ENCODE assay signal across 8 cellular contexts in genomic region chr5:150778103-150778516, GRCh38. TPM values are rescaled to one million over a fixed set of nuclear protein-coding genes. Genes with fewer than 3 reads are reported as not detected.
DNase-seq lines count a peak whose midpoint lies in the region; ATAC-seq and TF ChIP-seq lines count a peak whose summit lies in the region.

No MANE protein-coding gene starts in this region.

- ATAC-seq in HG03045 (IDR thresholded peaks at IDR 0.05; ENCODE audit: unreplicated experiment) (no peak), GM18907 (IDR thresholded peaks at IDR 0.05; ENCODE audit: unreplicated experiment) (no peak)

- no peak for TF ChIP-seq CTCF in CD14-positive monocyte (IDR thresholded peaks at IDR 0.05)
- no peak for TF ChIP-seq CTCF in coronary artery (IDR thresholded peaks at IDR 0.05)

- peaks cover 0 to 2% (median 0%) of the 10 kb centered on the region in 7 donors for H3K9me3 Mint-ChIP-seq in CD14-positive monocyte

- intact Hi-C loops in CD14-positive monocyte (cut with micrococcal nuclease), result loop anchor here in 1 of 2 donors (5.0 kb wide), 1 partner anchor 41 kb away; no protein-coding TSS in a partner anchor

- H3K36me3 ChIP-seq in muscle layer of duodenum (ENCODE audit: control insufficient read depth in 1 of 2, insufficient read depth in 2 of 2, low read length in 2 of 2), result peaks cover 0 to 12% of the 10 kb centered on the region in 2 donors

- H3K36me3 Mint-ChIP-seq in CD14-positive monocyte, result peaks cover 10% of the 10 kb centered on the region in 2 donors

- H3K9me3 ChIP-seq in muscle layer of duodenum (ENCODE audit: control insufficient read depth in 1 of 2, low read length in 2 of 2), result no peaks in the 10 kb centered on the region

- DNase-seq in CD14-positive monocyte (ENCODE audit: low spot score) (no peak), coronary artery (ENCODE audit: low spot score) (no peak), NCI-H1694 treated with DMSO at 0.1 percent for 48 hours (lab: John Stamatoyannopoulos, UW) (no peak), NCI-H69 (lab: John Stamatoyannopoulos, UW) (no peak)
- no peak for DNase-seq in Jurkat, Clone E6-1 (ENCODE audit: low read depth, low spot score)

- H3K4me1 ChIP-seq in muscle layer of duodenum (ENCODE audit: control insufficient read depth in 1 of 2, insufficient read depth in 2 of 2, low read length in 2 of 2), result peaks cover 24 to 26% of the 10 kb centered on the region in 2 donors

- H3K4me3 ChIP-seq in Jurkat, Clone E6-1 (ENCODE audit: low read length), result peak overlapping the region; percentile 69
- H3K4me3 ChIP-seq in coronary artery (peak overlapping the region; percentile 86), muscle layer of duodenum (ENCODE audit: low read depth in 1 of 2, low read length in 2 of 2) (peak overlapping the region; percentile 78 to 85)

- H3K27me3 Mint-ChIP-seq in CD14-positive monocyte (ENCODE audit: low read depth in 3 of 3), result no peaks in the 10 kb centered on the region

- H3K27me3 ChIP-seq in muscle layer of duodenum (ENCODE audit: low read depth, low read length), result no peaks in the 10 kb centered on the region

- H3K4me1 Mint-ChIP-seq in CD14-positive monocyte, result peaks cover 56% of the 10 kb centered on the region

- peak overlapping the region; percentile 76 to 99 (median 91) for H3K27ac Mint-ChIP-seq in CD14-positive monocyte

- peak overlapping the region; percentile 99 for H3K4me3 Mint-ChIP-seq in CD14-positive monocyte

- H3K27ac ChIP-seq in coronary artery (peak overlapping the region; percentile 89 to 95), muscle layer of duodenum (ENCODE audit: low read length) (peak overlapping the region; percentile 94)

RNA-seq across cellular contexts. Expression of gene SMIM3, which starts 0.4 kb away (rescaled TPM):
- 10 to 100 TPM; 45.4 to 52.2 TPM for polyA plus RNA-seq in CD14-positive monocyte
- polyA plus RNA-seq in Jurkat, Clone E6-1 (2012; ENCODE audit: insufficient read depth, insufficient read length), result 14.1 TPM

RNA-seq across cellular contexts. Expression of gene DCTN4, which starts 19.3 kb away (rescaled TPM):
- 10 to 100 TPM; 14.6 to 16.3 TPM for polyA plus RNA-seq in CD14-positive monocyte
- 25.7 TPM for polyA plus RNA-seq in Jurkat, Clone E6-1 (2012; ENCODE audit: insufficient read depth, insufficient read length)
